Comparison of ENCODE assay signal across 8 cellular contexts in genomic region chr7:23712368-23713284, GRCh38. TPM values are rescaled to one million over a fixed set of nuclear protein-coding genes. Genes with fewer than 3 reads are reported as not detected.
DNase-seq lines count a peak whose midpoint lies in the region; ATAC-seq lines count a peak whose summit lies in the region.

No MANE protein-coding gene starts in this region.

- no peaks in the 10 kb centered on the region for H3K4me1 ChIP-seq in NT2/D1 (ENCODE audit: insufficient read depth, insufficient read length)

- H3K9me3 ChIP-seq in NT2/D1 (ENCODE audit: insufficient read depth, low read length) = no peaks in the 10 kb centered on the region

- H3K4me3 ChIP-seq in NT2/D1 (ENCODE audit: insufficient read length, low read depth) = no peak overlapping the region

- no peak overlapping the region for H3K9ac ChIP-seq in NT2/D1 (ENCODE audit: insufficient read length, low read depth)

- H3K27me3 ChIP-seq in NT2/D1 (ENCODE audit: insufficient read depth, insufficient read length) = no peaks in the 10 kb centered on the region

- H3K36me3 ChIP-seq in NT2/D1 (ENCODE audit: insufficient read depth, insufficient read length, low read length) = no peaks in the 10 kb centered on the region

- ATAC-seq in HG02938 (IDR thresholded peaks at IDR 0.05; ENCODE audit: unreplicated experiment) = no peak
- ATAC-seq in GM19395 (IDR thresholded peaks at IDR 0.05; ENCODE audit: unreplicated experiment) = no peak

- DNase-seq in COR-L47 (lab: John Stamatoyannopoulos, UW) (peak; percentile 53), HS-27A (ENCODE audit: low read depth) (peak; percentile 47), NT2/D1 (ENCODE audit: low read depth, low spot score) (peak; percentile 47), dermis microvascular lymphatic vessel endothelial cell (ENCODE audit: low read depth in 2 of 2) (peak; percentile 60 to 61), middle frontal gyrus (ENCODE audit: extremely low spot score, low spot score) (peak; percentile 58), NCI-H187 (lab: John Stamatoyannopoulos, UW) (no peak)

RNA-seq across cellular contexts. Expression of gene STK31, which starts 2.6 kb away (rescaled TPM):
- total RNA-seq in dermis microvascular lymphatic vessel endothelial cell = under 0.01 and 0.13 TPM in 2 replicates

RNA-seq across cellular contexts. Expression of gene FAM221A, which starts 32.6 kb away (rescaled TPM):
- 4.3 and 5.6 TPM in 2 replicates for total RNA-seq in dermis microvascular lymphatic vessel endothelial cell

Comparison
In these comparisons a context has a peak if more than half of its experiments do, and no peak if none do; other contexts are left out.
1. DNase-seq: peak in COR-L47 (single experiment), HS-27A (single experiment), NT2/D1 (single experiment), dermis microvascular lymphatic vessel endothelial cell (2 of 2) and middle frontal gyrus (single experiment); none in NCI-H187 (0 of 2).